Comparison of ENCODE assay signal across 2 cellular contexts in genomic region chr1:97314685-97315084, GRCh38.
TF ChIP-seq lines count a peak whose summit lies in the region.

No MANE protein-coding gene starts in this region.

TF ChIP-seq in liver, 16 proteins besides CTCF, POLR2A, EP300 and RAD21 (continued from another document):
- TF ChIP-seq, protein P1, sequence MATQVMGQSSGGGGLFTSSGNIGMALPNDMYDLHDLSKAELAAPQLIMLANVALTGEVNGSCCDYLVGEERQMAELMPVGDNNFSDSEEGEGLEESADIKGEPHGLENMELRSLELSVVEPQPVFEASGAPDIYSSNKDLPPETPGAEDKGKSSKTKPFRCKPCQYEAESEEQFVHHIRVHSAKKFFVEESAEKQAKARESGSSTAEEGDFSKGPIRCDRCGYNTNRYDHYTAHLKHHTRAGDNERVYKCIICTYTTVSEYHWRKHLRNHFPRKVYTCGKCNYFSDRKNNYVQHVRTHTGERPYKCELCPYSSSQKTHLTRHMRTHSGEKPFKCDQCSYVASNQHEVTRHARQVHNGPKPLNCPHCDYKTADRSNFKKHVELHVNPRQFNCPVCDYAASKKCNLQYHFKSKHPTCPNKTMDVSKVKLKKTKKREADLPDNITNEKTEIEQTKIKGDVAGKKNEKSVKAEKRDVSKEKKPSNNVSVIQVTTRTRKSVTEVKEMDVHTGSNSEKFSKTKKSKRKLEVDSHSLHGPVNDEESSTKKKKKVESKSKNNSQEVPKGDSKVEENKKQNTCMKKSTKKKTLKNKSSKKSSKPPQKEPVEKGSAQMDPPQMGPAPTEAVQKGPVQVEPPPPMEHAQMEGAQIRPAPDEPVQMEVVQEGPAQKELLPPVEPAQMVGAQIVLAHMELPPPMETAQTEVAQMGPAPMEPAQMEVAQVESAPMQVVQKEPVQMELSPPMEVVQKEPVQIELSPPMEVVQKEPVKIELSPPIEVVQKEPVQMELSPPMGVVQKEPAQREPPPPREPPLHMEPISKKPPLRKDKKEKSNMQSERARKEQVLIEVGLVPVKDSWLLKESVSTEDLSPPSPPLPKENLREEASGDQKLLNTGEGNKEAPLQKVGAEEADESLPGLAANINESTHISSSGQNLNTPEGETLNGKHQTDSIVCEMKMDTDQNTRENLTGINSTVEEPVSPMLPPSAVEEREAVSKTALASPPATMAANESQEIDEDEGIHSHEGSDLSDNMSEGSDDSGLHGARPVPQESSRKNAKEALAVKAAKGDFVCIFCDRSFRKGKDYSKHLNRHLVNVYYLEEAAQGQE (IDR thresholded peaks at IDR 0.05), result no peak
- TF ChIP-seq EGR1 (IDR thresholded peaks at IDR 0.05; ENCODE audit: low read depth in 2 of 2), result no peak
- TF ChIP-seq SP1 (IDR thresholded peaks at IDR 0.05), result no peak
- TF ChIP-seq YY1 (IDR thresholded peaks at IDR 0.05), result no peak
- TF ChIP-seq, protein P2, sequence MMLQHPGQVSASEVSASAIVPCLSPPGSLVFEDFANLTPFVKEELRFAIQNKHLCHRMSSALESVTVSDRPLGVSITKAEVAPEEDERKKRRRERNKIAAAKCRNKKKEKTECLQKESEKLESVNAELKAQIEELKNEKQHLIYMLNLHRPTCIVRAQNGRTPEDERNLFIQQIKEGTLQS (IDR thresholded peaks at IDR 0.05), result no peak

TF ChIP-seq in HepG2, 621 proteins besides CTCF, POLR2A, EP300 and RAD21 (continued from another document):
- TF ChIP-seq HBP1 (CRISPR knock-in tag; IDR thresholded peaks at IDR 0.05; ENCODE audit: low read depth), result no peak
